Comparison of ENCODE assay signal across 25 cellular contexts in the genomic region with DNA sequence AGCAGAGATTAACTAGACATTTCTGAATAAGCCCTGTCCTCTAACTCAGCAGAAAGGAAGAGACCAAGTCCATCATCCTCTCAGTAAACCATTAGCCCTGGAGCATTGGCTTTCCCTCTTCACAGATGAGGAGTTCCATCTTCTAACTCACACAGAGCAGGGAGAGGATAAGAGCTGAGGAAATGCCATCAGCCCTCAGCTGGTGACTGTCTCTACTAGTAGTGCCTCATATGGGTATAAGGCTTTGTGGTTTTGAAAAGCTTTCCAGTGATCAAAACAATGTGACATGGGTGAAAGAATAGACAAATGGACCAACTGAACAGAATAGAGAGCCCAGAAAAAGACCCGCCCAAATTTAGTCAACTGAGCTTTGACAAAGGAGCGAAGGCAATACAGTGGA.
"Had no signal": no experiment of that assay in that cellular context is flagged by ENCODE, and none has a peak within 500 bp of the region (broad histone marks: within the 10 kb centered on the region; RNA-seq: fewer than 3 reads in every experiment).

No MANE protein-coding gene starts in this region.

- H3K27ac Mint-ChIP-seq: activated CD4-positive, alpha-beta memory T cell treated with anti-CD3 and anti-CD28 coated beads for 36 hours; activated CD4-positive, alpha-beta T cell treated with anti-CD3 and anti-CD28 coated beads for 36 hours; activated naive CD4-positive, alpha-beta T cell treated with anti-CD3 and anti-CD28 coated beads for 36 hours; dendritic cell treated with granulocyte-macrophage colony-stimulating factor and Interleukin-4, amounts not matched to agents 40 ng/mL and 50 ng/mL, for 4 days; immature natural killer cell had no signal

- H3K36me3 ChIP-seq: sigmoid colon, spleen, thoracic aorta, upper lobe of left lung had no signal

- ATAC-seq: activated CD4-positive, alpha-beta T cell treated with anti-CD3 and anti-CD28 coated beads for 36 hours; activated T-cell treated with anti-CD3 and anti-CD28 coated beads, Interleukin-2, amount 50 U/mL, for 72 hours had no signal

- H2AFZ ChIP-seq: hepatocyte, parathyroid adenoma had no signal

- DNase-seq: activated B cell treated with CpG ODN at 0.5 μM for 24 hours; activated CD4-positive, alpha-beta memory T cell treated with anti-CD3 and anti-CD28 coated beads for 36 hours; activated CD4-positive, alpha-beta T cell treated with anti-CD3 and anti-CD28 coated beads for 36 hours; activated effector memory CD4-positive, alpha-beta T cell treated with Interleukin-2 at 50 U/mL for 16 hours; activated naive CD4-positive, alpha-beta T cell treated with anti-CD3 and anti-CD28 coated beads for 36 hours; activated T-cell treated with anti-CD3 and anti-CD28 coated beads, Interleukin-2, amount 50 U/mL, for 72 hours; effector CD4-positive, alpha-beta T cell; foreskin melanocyte; glutamatergic neuron; immature natural killer cell; kidney glomerular epithelial cell; naive B cell; nucleus accumbens; retina; sigmoid colon; spleen; stimulated activated CD4-positive, alpha-beta T cell treated with anti-CD3 and anti-CD28 coated beads, Interleukin-4, amount 100 ng/mL, for 1 hour; stimulated activated naive CD4-positive, alpha-beta T cell treated with Interleukin-2 at 50 U/mL for 16 hours; T-helper 9 cell; upper lobe of left lung had no signal

- H3K36me3 Mint-ChIP-seq: activated CD4-positive, alpha-beta memory T cell treated with anti-CD3 and anti-CD28 coated beads for 36 hours; brain; immature natural killer cell; naive B cell had no signal

- H3K9me3 Mint-ChIP-seq: activated B cell treated with CpG ODN at 0.5 μM for 24 hours; activated CD4-positive, alpha-beta memory T cell treated with anti-CD3 and anti-CD28 coated beads for 36 hours; activated naive CD4-positive, alpha-beta T cell treated with anti-CD3 and anti-CD28 coated beads for 36 hours; dendritic cell treated with granulocyte-macrophage colony-stimulating factor and Interleukin-4, amounts not matched to agents 40 ng/mL and 50 ng/mL, for 4 days; immature natural killer cell; naive B cell had no signal

- H3K4me2 ChIP-seq: hepatocyte had no signal

- H3K27me3 Mint-ChIP-seq: activated B cell treated with CpG ODN at 0.5 μM for 24 hours; activated CD4-positive, alpha-beta memory T cell treated with anti-CD3 and anti-CD28 coated beads for 36 hours; activated CD4-positive, alpha-beta T cell treated with anti-CD3 and anti-CD28 coated beads for 36 hours; brain; dendritic cell treated with granulocyte-macrophage colony-stimulating factor and Interleukin-4, amounts not matched to agents 40 ng/mL and 50 ng/mL, for 4 days; naive B cell had no signal

- H3K4me3 Mint-ChIP-seq: activated B cell treated with CpG ODN at 0.5 μM for 24 hours; activated CD4-positive, alpha-beta memory T cell treated with anti-CD3 and anti-CD28 coated beads for 36 hours; activated CD4-positive, alpha-beta T cell treated with anti-CD3 and anti-CD28 coated beads for 36 hours; activated naive CD4-positive, alpha-beta T cell treated with anti-CD3 and anti-CD28 coated beads for 36 hours; activated T-cell treated with anti-CD3 and anti-CD28 coated beads, Interleukin-2, amount 50 U/mL, for 72 hours; brain; dendritic cell treated with granulocyte-macrophage colony-stimulating factor and Interleukin-4, amounts not matched to agents 40 ng/mL and 50 ng/mL, for 4 days; immature natural killer cell had no signal

- H3K27me3 ChIP-seq: hepatocyte, sigmoid colon, spleen, upper lobe of left lung had no signal

- H3K9me3 ChIP-seq: sigmoid colon, spleen, thoracic aorta, upper lobe of left lung had no signal

- H3K4me3 ChIP-seq: hepatocyte, sigmoid colon, spleen, thoracic aorta, upper lobe of left lung had no signal

- H3K27ac ChIP-seq: hepatocyte, parathyroid adenoma, spleen, thoracic aorta, upper lobe of left lung had no signal

- H3K9ac ChIP-seq: parathyroid adenoma had no signal
